Comparison of ENCODE assay signal across 10 cellular contexts in genomic region chr2:197131558-197131855, GRCh38.
DNase-seq lines count a peak whose midpoint lies in the region; ATAC-seq and TF ChIP-seq lines count a peak whose summit lies in the region.
"Had no signal": no experiment of that assay in that cellular context is flagged by ENCODE, and none has a peak within 500 bp of the region (broad histone marks: within the 10 kb centered on the region; RNA-seq: fewer than 3 reads in every experiment).

No MANE protein-coding gene starts in this region.

- POLR2A ChIA-PET in activated CD4-positive, alpha-beta T cell treated with anti-CD3 and anti-CD28 coated beads for 36 hours (lab: Charles Lee), result no interaction called here

- 80 to 97% methylated on average over 1 to 4 of the region's 4 CpGs for WGBS in endodermal cell (ENCODE audit: insufficient coverage in 1 of 2, insufficient read length in 1 of 2), 2 experiments

- peaks cover 78% of the 10 kb centered on the region for H3K4me1 Mint-ChIP-seq in activated CD4-positive, alpha-beta T cell treated with anti-CD3 and anti-CD28 coated beads for 36 hours
- H3K4me1 Mint-ChIP-seq in natural killer cell (peaks cover 78 to 91% of the 10 kb centered on the region in 2 donors), endodermal cell (peaks cover 14% of the 10 kb centered on the region)

- H3K27me3 Mint-ChIP-seq in activated CD4-positive, alpha-beta T cell treated with anti-CD3 and anti-CD28 coated beads for 36 hours, result no peaks in the 10 kb centered on the region
- H3K27me3 Mint-ChIP-seq in natural killer cell (ENCODE audit: low read depth in 2 of 2), result no peaks in the 10 kb centered on the region
- no peaks in the 10 kb centered on the region for H3K27me3 Mint-ChIP-seq in endodermal cell (ENCODE audit: insufficient read depth)

- CTCF ChIA-PET in activated CD4-positive, alpha-beta T cell treated with anti-CD3 and anti-CD28 coated beads for 36 hours (lab: Charles Lee), result interaction anchor here (1.5 kb wide), 1 partner anchor 37 kb away, joined by 4 read pairs; no protein-coding TSS in a partner anchor

- no peak for TF ChIP-seq CTCF in natural killer cell (IDR thresholded peaks at IDR 0.05)
- TF ChIP-seq CTCF in endodermal cell (conservative IDR thresholded peaks at IDR 0.05), result no peak

- H3K4me3 ChIP-seq in endodermal cell (ENCODE audit: low read length), result no peak overlapping the region
- H3K4me3 ChIP-seq: A549 had no signal

- H3K4me1 ChIP-seq in endodermal cell (ENCODE audit: control insufficient read depth, insufficient read depth, low read length), result no peaks in the 10 kb centered on the region
- H3K4me1 ChIP-seq: A549 had no signal

- intact Hi-C loops in activated CD4-positive, alpha-beta T cell treated with anti-CD3 and anti-CD28 coated beads for 36 hours (cut with DNase I, micrococcal nuclease), result no loop called here
- intact Hi-C loops in natural killer cell (cut with micrococcal nuclease), result loop anchor here (5.0 kb wide), 1 partner anchor 36 kb away; no protein-coding TSS in a partner anchor

- no peak for ATAC-seq in activated CD4-positive, alpha-beta T cell treated with anti-CD3 and anti-CD28 coated beads for 36 hours
- ATAC-seq in GM21786 (IDR thresholded peaks at IDR 0.05; ENCODE audit: unreplicated experiment) (peak; percentile 76), HG03520 (IDR thresholded peaks at IDR 0.05; ENCODE audit: unreplicated experiment) (peak; percentile 70), natural killer cell (no peak)
- ATAC-seq: A549 had no signal

- H3K9me3 Mint-ChIP-seq in activated CD4-positive, alpha-beta T cell treated with anti-CD3 and anti-CD28 coated beads for 36 hours (ENCODE audit: low read depth), result no peaks in the 10 kb centered on the region
- no peaks in the 10 kb centered on the region for H3K9me3 Mint-ChIP-seq in natural killer cell
- peaks cover 6% of the 10 kb centered on the region for H3K9me3 Mint-ChIP-seq in endodermal cell

- H3K36me3 ChIP-seq in endodermal cell (ENCODE audit: control insufficient read depth, insufficient read depth, low read length), result no peaks in the 10 kb centered on the region

- H3K9me3 ChIP-seq in endodermal cell (ENCODE audit: control insufficient read depth, low read length), result peaks cover 6% of the 10 kb centered on the region
- H3K9me3 ChIP-seq: A549 had no signal

- no peak overlapping the region for H3K27ac ChIP-seq in endodermal cell (ENCODE audit: low read depth, low read length)
- H3K27ac ChIP-seq: A549 had no signal

- no peak overlapping the region for H3K4me3 Mint-ChIP-seq in activated CD4-positive, alpha-beta T cell treated with anti-CD3 and anti-CD28 coated beads for 36 hours
- peak overlapping the region; percentile 28 for H3K4me3 Mint-ChIP-seq in natural killer cell
- H3K4me3 Mint-ChIP-seq in endodermal cell, result no peak overlapping the region

- H3K27ac Mint-ChIP-seq in activated CD4-positive, alpha-beta T cell treated with anti-CD3 and anti-CD28 coated beads for 36 hours, result peak overlapping the region; percentile 58
- H3K27ac Mint-ChIP-seq in natural killer cell (peak overlapping the region; percentile 81 to 86), endodermal cell (no peak overlapping the region)

- DNase-seq in activated CD4-positive, alpha-beta T cell treated with anti-CD3 and anti-CD28 coated beads for 36 hours, result no peak
- DNase-seq in activated CD4-positive, alpha-beta T cell treated with anti-CD3 and anti-CD28 coated beads for 1 hour, result no peak
- DNase-seq in natural killer cell (no peak), endodermal cell (no peak), SHP77 (lab: John Stamatoyannopoulos, UW) (no peak), ureter (ENCODE audit: low spot score) (no peak)
- DNase-seq: NCI-H1694 had no signal

- H3K9ac ChIP-seq in endodermal cell (ENCODE audit: extremely low read depth, low read length, poor library complexity, severe bottlenecking), result no peak overlapping the region

- H3K27me3 ChIP-seq in endodermal cell (ENCODE audit: control insufficient read depth, insufficient read depth, low read length, poor library complexity, severe bottlenecking), result no peaks in the 10 kb centered on the region

- H3K36me3 Mint-ChIP-seq in activated CD4-positive, alpha-beta T cell treated with anti-CD3 and anti-CD28 coated beads for 36 hours (ENCODE audit: low read depth), result peaks cover 55% of the 10 kb centered on the region
- H3K36me3 Mint-ChIP-seq in natural killer cell, result no peaks in the 10 kb centered on the region
- H3K36me3 Mint-ChIP-seq in endodermal cell (ENCODE audit: low read depth), result no peaks in the 10 kb centered on the region

Comparison
In these comparisons a context has a peak if more than half of its experiments do, and no peak if none do; other contexts are left out.
1. ATAC-seq: peak in GM21786 (single experiment) and HG03520 (single experiment); none in activated CD4-positive, alpha-beta T cell treated with anti-CD3 and anti-CD28 coated beads for 36 hours (single experiment) and natural killer cell (0 of 3).